ENCODE assay signal across 12 cellular contexts in the genomic region with DNA sequence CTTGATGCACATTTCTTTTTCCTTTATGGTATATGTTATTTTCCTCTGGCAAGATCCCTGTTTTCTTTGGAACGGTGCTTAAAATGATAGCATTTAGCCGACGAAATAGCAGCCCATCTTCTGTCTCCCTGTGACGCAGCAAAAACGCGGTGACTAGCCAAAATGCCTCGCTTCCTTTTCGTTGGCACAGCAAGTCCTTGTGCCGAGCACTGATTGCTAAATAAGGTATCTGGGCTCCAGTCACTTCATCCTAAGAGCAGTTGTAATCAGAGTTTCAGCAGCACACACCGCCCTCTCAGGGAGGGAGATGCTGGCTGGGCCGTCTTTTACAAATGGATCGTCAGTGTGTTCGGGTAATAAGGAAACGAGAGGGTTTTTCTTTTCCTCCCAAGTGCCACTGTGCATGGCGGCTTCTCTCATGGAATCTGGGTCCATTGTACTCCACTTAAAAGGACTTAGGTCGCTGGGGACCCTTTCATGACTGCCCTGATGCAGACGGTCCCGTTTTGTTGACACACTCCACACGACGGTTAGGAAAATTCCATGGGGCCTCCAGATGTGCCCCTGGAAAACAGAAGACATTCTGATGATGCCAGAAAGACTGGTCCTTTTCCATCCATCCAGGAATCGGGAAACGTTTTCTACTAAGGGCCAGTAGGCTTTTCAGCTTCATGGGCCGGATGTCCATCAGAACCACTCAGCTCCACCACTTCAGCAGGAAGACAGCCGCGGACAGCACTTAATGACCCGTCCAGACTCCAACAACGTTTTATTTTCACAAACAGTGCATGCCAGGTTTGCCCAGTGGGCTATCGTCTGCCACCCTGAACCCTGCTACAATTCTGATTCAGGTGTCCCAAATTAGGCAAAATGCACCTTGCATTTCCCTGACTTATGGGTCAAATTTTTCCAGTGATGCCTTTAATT.
DNase-seq lines count a peak whose midpoint lies in the region; ATAC-seq, FAIRE-seq and TF ChIP-seq lines count a peak whose summit lies in the region.
"Had no signal": no experiment of that assay in that cellular context is flagged by ENCODE, and none has a peak within 500 bp of the region (broad histone marks: within the 10 kb centered on the region; RNA-seq: fewer than 3 reads in every experiment).

No MANE protein-coding gene starts in this region.

- H3K9me3 ChIP-seq in A673 (ENCODE audit: low read depth, low read length, poor library complexity, severe bottlenecking) (no peaks in the 10 kb centered on the region), SK-N-MC (ENCODE audit: low read depth, low read length) (no peaks in the 10 kb centered on the region), small intestine (ENCODE audit: control insufficient read depth, low read depth) (no peaks in the 10 kb centered on the region)

- FAIRE-seq in small intestine (lab: Jason Lieb, UNC): no peak
- FAIRE-seq: A204.1 had no signal

- H3K4me2 ChIP-seq in mesendoderm (ENCODE audit: low read length): no peak overlapping the region

- H2AK5ac ChIP-seq in mesendoderm (ENCODE audit: low read length): peak overlapping the region; percentile 95

- ATAC-seq in left colon: no peak
- ATAC-seq: PC-3 had no signal

- peak overlapping the region; percentile 7 for H4K8ac ChIP-seq in mesendoderm (ENCODE audit: low read depth, low read length)

- H3K4me3 ChIP-seq in A673 (ENCODE audit: low read depth, low read length, poor library complexity, severe bottlenecking): no peak overlapping the region
- peak overlapping the region; percentile 58 for H3K4me3 ChIP-seq in SK-N-MC
- no peak overlapping the region for H3K4me3 ChIP-seq in fibroblast of mammary gland (ENCODE audit: control insufficient read depth, low read depth, low read length)
- no peak overlapping the region for H3K4me3 ChIP-seq in mesendoderm (ENCODE audit: low read length)
- no peak overlapping the region for H3K4me3 ChIP-seq in small intestine (ENCODE audit: low read depth in 1 of 2, low read length in 2 of 2)

- in situ Hi-C loops in GM13976 (cut with MboI; ENCODE audit: low sequenced_read_pairs, unreplicated experiment): no loop called here

- no peaks in the 10 kb centered on the region for H3K9me3 Mint-ChIP-seq in HFFc6

- H3K9ac ChIP-seq in SK-N-MC (ENCODE audit: insufficient read length) (no peak overlapping the region), mesendoderm (ENCODE audit: low read length) (peak overlapping the region; percentile 56)
- H3K9ac ChIP-seq: parathyroid adenoma had no signal

- H3K4me1 ChIP-seq in A673 (ENCODE audit: insufficient read depth, low read length, poor library complexity, severe bottlenecking): peaks cover 63% of the 10 kb centered on the region
- H3K4me1 ChIP-seq in mesendoderm (ENCODE audit: control insufficient read depth, low read depth, low read length): peaks cover 31% of the 10 kb centered on the region
- H3K4me1 ChIP-seq in small intestine (ENCODE audit: control insufficient read depth in 2 of 2, insufficient read depth in 1 of 2, low read depth in 1 of 2, low read length in 1 of 2): no peaks in the 10 kb centered on the region
- H3K4me1 ChIP-seq: parathyroid adenoma had no signal

- WGBS in mesendoderm (ENCODE audit: extremely low coverage, insufficient coverage, low lambda C conversion rate): no CpG with 5 or more reads among the region's 28 CpGs
- WGBS in small intestine, 3 donors: 41 to 48% (median 46%) methylated on average over 28 of the region's 28 CpGs

- no peak overlapping the region for H3K4me3 Mint-ChIP-seq in HFFc6

- peak overlapping the region; percentile 96 for H2BK120ac ChIP-seq in mesendoderm (ENCODE audit: low read depth, low read length)

- H3K4ac ChIP-seq in mesendoderm (ENCODE audit: low read depth, low read length): peak overlapping the region; percentile 99

- H2BK5ac ChIP-seq in mesendoderm (ENCODE audit: low read length): peak overlapping the region; percentile 97

- H3K27ac Mint-ChIP-seq in HFFc6: no peak overlapping the region; the same call in 1 of the 2 replicates

- H3K79me1 ChIP-seq in mesendoderm (ENCODE audit: low read length): peaks cover 2% of the 10 kb centered on the region

- H3K56ac ChIP-seq in mesendoderm (ENCODE audit: low read length): peak overlapping the region; percentile 83

- POLR2A ChIA-PET in A673 (lab: Charles Lee; ENCODE audit: low non-redundant PET): no interaction called here

- H3K23ac ChIP-seq in mesendoderm (ENCODE audit: low read length): peak overlapping the region; percentile 74

- TF ChIP-seq CTCF in A673 (conservative IDR thresholded peaks at IDR 0.05; ENCODE audit: low read depth, low read length) (no peak), fibroblast of mammary gland (conservative IDR thresholded peaks at IDR 0.05; ENCODE audit: control insufficient read depth, insufficient read depth, low read depth, low read length) (no peak), HFFc6 (IDR thresholded peaks at IDR 0.05) (no peak), GM13976 (IDR thresholded peaks at IDR 0.05; ENCODE audit: borderline replicate concordance, control extremely low read depth, extremely low read depth, insufficient read depth, missing control alignments) (no peak)

- peaks cover 4% of the 10 kb centered on the region; the same call in 1 of the 2 replicates for H3K36me3 Mint-ChIP-seq in HFFc6 (ENCODE audit: low read depth)

- H3K4me1 Mint-ChIP-seq in HFFc6 (ENCODE audit: low read depth): peaks cover 26% of the 10 kb centered on the region

- H3K36me3 ChIP-seq in A673 (ENCODE audit: insufficient read depth, low read length, poor library complexity, severe bottlenecking): no peaks in the 10 kb centered on the region
- no peaks in the 10 kb centered on the region for H3K36me3 ChIP-seq in SK-N-MC (ENCODE audit: insufficient read depth, low read length)
- no peaks in the 10 kb centered on the region for H3K36me3 ChIP-seq in mesendoderm (ENCODE audit: control insufficient read depth, insufficient read depth, low read length)
- H3K36me3 ChIP-seq in small intestine (ENCODE audit: control insufficient read depth in 2 of 2, insufficient read depth in 2 of 2, low read length in 2 of 2): no peaks in the 10 kb centered on the region

- H3K79me2 ChIP-seq in mesendoderm (ENCODE audit: control insufficient read depth, insufficient read depth, low read length): no peaks in the 10 kb centered on the region
- H3K79me2 ChIP-seq: parathyroid adenoma had no signal

- CTCF ChIA-PET in A673 (lab: Charles Lee): no interaction called here

- intact Hi-C loops in A673 (cut with micrococcal nuclease; ENCODE audit: unreplicated experiment): no loop called here
- intact Hi-C loops in left colon (cut with DNase I, micrococcal nuclease): no loop called here

- H3K27ac ChIP-seq in A673 (ENCODE audit: low read depth, low read length, poor library complexity, severe bottlenecking): peak overlapping the region; percentile 95
- peak overlapping the region; percentile 78 for H3K27ac ChIP-seq in SK-N-MC
- H3K27ac ChIP-seq in mesendoderm (ENCODE audit: low read depth, low read length): peak overlapping the region; percentile 100
- H3K27ac ChIP-seq in small intestine (ENCODE audit: low read depth in 1 of 2, low read length in 1 of 2): no peak overlapping the region
- H3K27ac ChIP-seq: parathyroid adenoma had no signal

- H3K27me3 Mint-ChIP-seq in HFFc6 (ENCODE audit: insufficient read depth): peaks cover 4% of the 10 kb centered on the region

- H3K18ac ChIP-seq in mesendoderm (ENCODE audit: low read length): peak overlapping the region; percentile 96

- no peaks in the 10 kb centered on the region for H3K27me3 ChIP-seq in A673 (replicated peaks; ENCODE audit: insufficient read depth, low read depth, low read length, poor library complexity)
- H3K27me3 ChIP-seq in mesendoderm (ENCODE audit: insufficient read depth, low read length, poor library complexity): no peaks in the 10 kb centered on the region
- H3K27me3 ChIP-seq in small intestine (ENCODE audit: control insufficient read depth in 2 of 2, insufficient read depth in 2 of 2, low read length in 2 of 2): no peaks in the 10 kb centered on the region

- peak; percentile 82 for DNase-seq in A673 (ENCODE audit: low spot score)
- no peak for DNase-seq in SK-N-MC (ENCODE audit: low read depth, low spot score)
- DNase-seq in fibroblast of mammary gland (ENCODE audit: low read depth): peak; percentile 79
- DNase-seq in mesendoderm: peak; percentile 87
- no peak for DNase-seq in small intestine
- no peak for DNase-seq in HFFc6
- DNase-seq in left colon: no peak
- DNase-seq in GM13976 (ENCODE audit: low spot score): no peak
- DNase-seq: NCI-H1105, PC-3 had no signal

- BruUV-seq in A673 (replicated peaks; lab: Mats Ljungman, UMichigan): TSS peak; percentile 86

- H2BK15ac ChIP-seq in mesendoderm (replicated peaks; ENCODE audit: low read depth): peak overlapping the region; percentile 23

- peak overlapping the region; percentile 61 for H4K5ac ChIP-seq in mesendoderm (ENCODE audit: low read length)

Comparison
In these comparisons a context has a peak if more than half of its experiments do, and no peak if none do; other contexts are left out.
1. DNase-seq: peak in A673 (single experiment), fibroblast of mammary gland (single experiment) and mesendoderm (single experiment); none in SK-N-MC (single experiment), small intestine (single experiment), HFFc6 (single experiment), left colon (0 of 2) and GM13976 (single experiment).
2. H3K27ac ChIP-seq: peak in A673 (single experiment), SK-N-MC (single experiment) and mesendoderm (single experiment); none in small intestine (0 of 2).